ENCODE assay signal across 14 cellular contexts in genomic region chr2:85251070-85251616, GRCh38.
"Had no signal": no experiment of that assay in that cellular context is flagged by ENCODE, and none has a peak within 500 bp of the region (broad histone marks: within the 10 kb centered on the region; RNA-seq: fewer than 3 reads in every experiment).

No MANE protein-coding gene starts in this region.

- H3K4me3 Mint-ChIP-seq: stimulated activated naive CD8-positive, alpha-beta T cell treated with anti-CD3 and anti-CD28 coated beads, Interleukin-15, amount 100 ng/mL, for 72 hours; T-cell had no signal

- H3K36me3 Mint-ChIP-seq: T-cell had no signal

- H3K36me3 ChIP-seq: breast epithelium, esophagus squamous epithelium had no signal

- H3K9me3 Mint-ChIP-seq: stimulated activated naive CD8-positive, alpha-beta T cell treated with anti-CD3 and anti-CD28 coated beads, Interleukin-15, amount 100 ng/mL, for 72 hours; T-cell had no signal

- H3K27me3 ChIP-seq: breast epithelium, dorsolateral prefrontal cortex, esophagus squamous epithelium had no signal

- H3K4me3 ChIP-seq: breast epithelium, dorsolateral prefrontal cortex, esophagus squamous epithelium had no signal

- H3K4me1 Mint-ChIP-seq: T-cell had no signal

- H3K9me3 ChIP-seq: breast epithelium, esophagus squamous epithelium had no signal

- DNase-seq: activated CD4-positive, CD25-positive, alpha-beta regulatory T cell treated with anti-CD3 and anti-CD28 coated beads, Interleukin-2, amount 50 U/mL, for 72 hours; activated naive CD4-positive, alpha-beta T cell; anterior cingulate cortex; dorsolateral prefrontal cortex; esophagus squamous epithelium; hypothalamus; kidney; left ventricle myocardium superior; mesenchymal stem cell; stimulated activated naive CD8-positive, alpha-beta T cell treated with anti-CD3 and anti-CD28 coated beads, Interleukin-15, amount 100 ng/mL, for 72 hours; T-cell; T-helper 9 cell had no signal

- H3K27ac Mint-ChIP-seq: stimulated activated naive CD8-positive, alpha-beta T cell treated with anti-CD3 and anti-CD28 coated beads, Interleukin-15, amount 100 ng/mL, for 72 hours; T-cell had no signal

- ATAC-seq: left ventricle myocardium superior; sciatic nerve; stimulated activated naive CD8-positive, alpha-beta T cell treated with anti-CD3 and anti-CD28 coated beads, Interleukin-15, amount 100 ng/mL, for 72 hours; T-cell had no signal

- H3K27me3 Mint-ChIP-seq: stimulated activated naive CD8-positive, alpha-beta T cell treated with anti-CD3 and anti-CD28 coated beads, Interleukin-15, amount 100 ng/mL, for 72 hours; T-cell had no signal
